ENCODE assay signal across 20 cellular contexts in the genomic region with DNA sequence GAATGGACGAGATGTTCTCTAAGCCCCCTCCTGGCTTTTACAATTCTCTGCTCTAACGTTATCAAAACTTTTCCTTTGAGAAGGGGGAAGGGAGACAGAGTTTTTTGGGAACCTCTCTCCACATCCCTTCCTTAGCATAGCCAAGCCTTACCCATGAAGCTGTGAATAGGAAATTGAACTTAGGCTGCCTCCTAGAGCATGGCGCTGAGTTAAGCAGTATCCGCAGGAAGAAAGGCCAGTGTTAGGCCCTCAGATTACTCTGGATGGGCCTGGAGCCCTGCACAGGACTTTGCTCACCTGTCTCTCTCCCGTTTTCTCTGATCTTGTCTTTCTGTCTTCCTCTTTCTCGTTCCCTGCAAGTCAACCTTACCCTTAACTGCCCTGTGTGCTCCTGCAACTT. TPM values are rescaled to one million over a fixed set of nuclear protein-coding genes. Genes with fewer than 3 reads are reported as not detected.
A peak's percentile ranks its signal among the peaks of the same experiment; 100 is the strongest.
DNase-seq lines count a peak whose midpoint lies in the region; ATAC-seq, FAIRE-seq and TF ChIP-seq lines count a peak whose summit lies in the region.
"Had no signal": no experiment of that assay in that cellular context is flagged by ENCODE, and none has a peak within 500 bp of the region (broad histone marks: within the 10 kb centered on the region; RNA-seq: fewer than 3 reads in every experiment).

No MANE protein-coding gene starts in this region.

- POLR2A ChIA-PET in K562 (lab: Yijun Ruan, JAX), result interaction anchor here (1.5 kb wide), 1 partner anchor 11 kb away, joined by 3 read pairs; no protein-coding TSS in a partner anchor

- no peak overlapping the region for H3K4me3 ChIP-seq in K562
- H3K4me3 ChIP-seq: BLaER1 treated with 17β-estradiol and CSF1 and Interleukin-3, amounts not matched to agents 10 nM and 100 nM had no signal

- H3K27ac ChIP-seq in H9 (ENCODE audit: insufficient read length, low read depth, low read length), result no peak overlapping the region
- H3K27ac ChIP-seq in K562 (ENCODE audit: extremely low read depth, low read depth, low read length), result no peak overlapping the region
- H3K27ac ChIP-seq: BLaER1 treated with 17β-estradiol and CSF1 and Interleukin-3, amounts not matched to agents 10 nM and 100 nM; KMS-11 had no signal

- no peak overlapping the region for H3K23ac ChIP-seq in H9 (ENCODE audit: insufficient read length, low read depth, low read length)

- H2BK5ac ChIP-seq in H9 (ENCODE audit: insufficient read length, low read length), result no peak overlapping the region

- H3K4me1 Mint-ChIP-seq in H9 (peaks cover 29 to 32% of the 10 kb centered on the region in 2 experiments), glutamatergic neuron (ENCODE audit: low read depth, unreplicated experiment) (no peaks in the 10 kb centered on the region), mesothelial cell of epicardium (peaks cover 20% of the 10 kb centered on the region)

- H3K36me3 ChIP-seq in K562 (ENCODE audit: control insufficient read depth, insufficient read depth, low read length), result no peaks in the 10 kb centered on the region
- H3K36me3 ChIP-seq: BLaER1 treated with 17β-estradiol and CSF1 and Interleukin-3, amounts not matched to agents 10 nM and 100 nM had no signal

- H3K27me3 Mint-ChIP-seq in H9 (ENCODE audit: low read depth) (peaks cover 13% of the 10 kb centered on the region), glutamatergic neuron (ENCODE audit: unreplicated experiment) (no peaks in the 10 kb centered on the region), mesothelial cell of epicardium (ENCODE audit: low read depth) (peaks cover 10% of the 10 kb centered on the region)

- H3K9me3 Mint-ChIP-seq in H9 (peaks cover 5% of the 10 kb centered on the region in 2 experiments; a peak in 3 of 5 replicates), glutamatergic neuron (ENCODE audit: unreplicated experiment) (peaks cover 1% of the 10 kb centered on the region), mesothelial cell of epicardium (peaks cover 11% of the 10 kb centered on the region)

- no peak for TF ChIP-seq EP300 in K562 (IDR thresholded peaks at IDR 0.05; ENCODE audit: low read length)

- no peaks in the 10 kb centered on the region for H3K23me2 ChIP-seq in H9 (ENCODE audit: insufficient read length, low read depth, low read length, poor library complexity, severe bottlenecking)

- H3K27me3 ChIP-seq in H9 (ENCODE audit: insufficient read depth, low read length) (no peaks in the 10 kb centered on the region), K562 (ENCODE audit: control insufficient read depth in 2 of 2, insufficient read depth in 2 of 2, low read length in 2 of 2) (peaks cover 7 to 28% of the 10 kb centered on the region in 2 experiments; a peak in 3 of 5 replicates)
- H3K27me3 ChIP-seq: BLaER1 treated with 17β-estradiol and CSF1 and Interleukin-3, amounts not matched to agents 10 nM and 100 nM had no signal

- H3T11ph ChIP-seq in H9 (ENCODE audit: low read length), result no peak overlapping the region

- no peak overlapping the region for H3K56ac ChIP-seq in H9 (ENCODE audit: insufficient read length, low read depth, low read length)

- CTCF ChIA-PET in K562 (lab: Yijun Ruan, JAX; ENCODE audit: low intra/inter-chr PET ratio), result interaction anchor here (0.7 kb wide), 1 partner anchor 368 kb away, joined by 3 read pairs; no protein-coding TSS in a partner anchor

- WGBS in H9 (ENCODE audit: extremely low coverage, insufficient read length, low lambda C conversion rate), result no CpG with 5 or more reads among the region's 6 CpGs
- 0% methylated on average over 6 of the region's 6 CpGs for WGBS in K562 (ENCODE audit: insufficient coverage, low coverage, missing lambda C conversion rate)

- H3K9me3 ChIP-seq in H9 (ENCODE audit: control insufficient read depth, low read depth, low read length), result no peaks in the 10 kb centered on the region
- no peaks in the 10 kb centered on the region for H3K9me3 ChIP-seq in K562 (replicated peaks; ENCODE audit: control insufficient read depth, insufficient read depth, low read depth, low read length)
- H3K9me3 ChIP-seq: SK-N-SH had no signal

- H3K4me2 ChIP-seq in H9 (ENCODE audit: insufficient read depth, insufficient read length, low read length) (no peak overlapping the region), K562 (ENCODE audit: insufficient read depth, low read length) (no peak overlapping the region)
- H3K4me2 ChIP-seq: BLaER1 treated with 17β-estradiol and CSF1 and Interleukin-3, amounts not matched to agents 10 nM and 100 nM; KMS-11; SK-N-SH had no signal

- H3K79me2 ChIP-seq in H9 (ENCODE audit: insufficient read depth, low read length) (no peaks in the 10 kb centered on the region), K562 (ENCODE audit: control insufficient read depth, insufficient read depth, low read length) (no peaks in the 10 kb centered on the region)

- H3K9me1 ChIP-seq in K562 (ENCODE audit: control insufficient read depth, insufficient read depth, low read length), result no peaks in the 10 kb centered on the region

- no peak overlapping the region for H2BK15ac ChIP-seq in H9 (ENCODE audit: low read depth, low read length)

- H3K27ac Mint-ChIP-seq in H9 (no peak overlapping the region), glutamatergic neuron (ENCODE audit: unreplicated experiment) (peak overlapping the region; percentile 2), mesothelial cell of epicardium (peak overlapping the region; percentile 60)
- H3K27ac Mint-ChIP-seq: CD8-positive, alpha-beta T cell had no signal

- FAIRE-seq in K562 (lab: Jason Lieb, UNC), result no peak
- FAIRE-seq: D721Med had no signal

- in situ Hi-C loops in K562 (cut with MboI), result no loop called here

- H3K14ac ChIP-seq in H9 (ENCODE audit: insufficient read depth, low read length), result no peak overlapping the region

- no peaks in the 10 kb centered on the region for H4K20me1 ChIP-seq in H9 (ENCODE audit: control insufficient read depth, insufficient read depth, insufficient read length)
- H4K20me1 ChIP-seq in K562 (replicated peaks; ENCODE audit: control insufficient read depth, insufficient read depth, low read length), result no peaks in the 10 kb centered on the region
- H4K20me1 ChIP-seq: BLaER1 treated with 17β-estradiol and CSF1 and Interleukin-3, amounts not matched to agents 10 nM and 100 nM had no signal

- H3K9ac ChIP-seq in H9 (ENCODE audit: extremely low read depth, insufficient read length, low read length) (no peak overlapping the region), K562 (ENCODE audit: insufficient read depth in 1 of 2, low read depth in 2 of 2, low read length in 2 of 2) (no peak overlapping the region)
- H3K9ac ChIP-seq: BLaER1 treated with 17β-estradiol and CSF1 and Interleukin-3, amounts not matched to agents 10 nM and 100 nM; KMS-11; SK-N-SH had no signal

- no peak overlapping the region for H2AFZ ChIP-seq in H9 (ENCODE audit: low read length)
- H2AFZ ChIP-seq in K562 (ENCODE audit: low read depth, low read length), result no peak overlapping the region

- TF ChIP-seq RAD21 in K562 (CRISPR knock-in tag; conservative IDR thresholded peaks at IDR 0.05 in 1 of 2, IDR thresholded peaks at IDR 0.05 in 1 of 2), result peak; percentile 32 to 57; a peak in 3 of 4 replicates

- peaks cover 0 to 4% (median 4%) of the 10 kb centered on the region in 3 experiments; a peak in 2 of 7 replicates for H3K36me3 Mint-ChIP-seq in H9 (ENCODE audit: insufficient read depth in 1 of 3, low read depth in 3 of 3)
- peaks cover 10% of the 10 kb centered on the region for H3K36me3 Mint-ChIP-seq in glutamatergic neuron (ENCODE audit: unreplicated experiment)
- H3K36me3 Mint-ChIP-seq in mesothelial cell of epicardium, result peaks cover 2% of the 10 kb centered on the region
- H3K36me3 Mint-ChIP-seq: CD8-positive, alpha-beta T cell had no signal

- no peaks in the 10 kb centered on the region for H3K79me1 ChIP-seq in H9 (ENCODE audit: insufficient read depth, low read depth, low read length, poor library complexity, severe bottlenecking)

- peak; percentile 43; the same call in 2 of the 3 replicates for TF ChIP-seq CTCF in H9 (conservative IDR thresholded peaks at IDR 0.05)
- peak in 2 of 3 experiments; percentile 24 to 40; a peak in 2 of 6 replicates for TF ChIP-seq CTCF in K562 (IDR thresholded peaks at IDR 0.05 in 2 of 3, conservative IDR thresholded peaks at IDR 0.05 in 1 of 3; ENCODE audit: insufficient read depth in 2 of 3, low read depth in 1 of 3, low read length in 3 of 3)
- TF ChIP-seq CTCF in glutamatergic neuron (IDR thresholded peaks at IDR 0.05; ENCODE audit: partially characterized antibody, unreplicated experiment), result no peak
- no peak for TF ChIP-seq CTCF in mesothelial cell of epicardium (IDR thresholded peaks at IDR 0.05; ENCODE audit: unreplicated experiment)

- no peak for TF ChIP-seq POLR2A in K562 (conservative IDR thresholded peaks at IDR 0.05)

- H3K18ac ChIP-seq in H9 (ENCODE audit: insufficient read length, low read depth, low read length), result no peak overlapping the region

- intact Hi-C loops in K562 (cut with micrococcal nuclease), result no loop called here

- no peaks in the 10 kb centered on the region for H3K4me1 ChIP-seq in H9 (ENCODE audit: insufficient read depth, low read length)
- H3K4me1 ChIP-seq in K562 (replicated peaks in 1 of 2; ENCODE audit: control insufficient read depth in 2 of 2, insufficient read depth in 2 of 2, low read length in 2 of 2), result 0 out of 5 replicates have a peak, but pooled peaks cover 0 to 3% of the 10 kb centered on the region in 2 experiments
- H3K4me1 ChIP-seq: BLaER1 treated with 17β-estradiol and CSF1 and Interleukin-3, amounts not matched to agents 10 nM and 100 nM had no signal

- no peak overlapping the region for H3K4ac ChIP-seq in H9 (ENCODE audit: low read depth, low read length)

- H4K8ac ChIP-seq in H9 (replicated peaks; ENCODE audit: insufficient read length, low read depth, low read length), result no peak overlapping the region

- H4K5ac ChIP-seq in H9 (ENCODE audit: insufficient read length, low read depth, low read length), result no peak overlapping the region

- ATAC-seq in K562 (peak; percentile 67), GM21367 (IDR thresholded peaks at IDR 0.05; ENCODE audit: unreplicated experiment) (no peak)
- ATAC-seq: CD8-positive, alpha-beta T cell had no signal

- DNase-seq in H9 (no peak), K562 (ENCODE audit: extremely low read depth in 1 of 4, low spot score in 3 of 4) (no peak), glutamatergic neuron (no peak), mesothelial cell of epicardium (ENCODE audit: low spot score in 2 of 2, unreplicated experiment in 2 of 2) (no peak), NCI-H526 treated with DMSO at 0.1 percent for 48 hours (lab: John Stamatoyannopoulos, UW) (no peak), DMS53 (lab: John Stamatoyannopoulos, UW) (no peak)
- DNase-seq: DMS79, MV-4-11, NCI-H187 treated with DMSO at 0.1 percent for 48 hours, NCI-H2227 treated with DMSO at 0.1 percent for 48 hours, NCI-H510A treated with DMSO at 0.1 percent for 48 hours, NCI-H82, RPMI8226, SHP77 treated with DMSO at 0.1 percent for 48 hours, SK-N-SH had no signal

- no peak overlapping the region for H2BK20ac ChIP-seq in H9 (ENCODE audit: low read depth, low read length, poor library complexity, severe bottlenecking)

- no peak overlapping the region for H2BK120ac ChIP-seq in H9 (ENCODE audit: low read depth, low read length, poor library complexity, severe bottlenecking)

- no peak overlapping the region for H2AK5ac ChIP-seq in H9 (ENCODE audit: insufficient read length, low read length)

- H3K4me3 Mint-ChIP-seq in H9 (no peak overlapping the region), glutamatergic neuron (ENCODE audit: unreplicated experiment) (no peak overlapping the region), mesothelial cell of epicardium (no peak overlapping the region)
- H3K4me3 Mint-ChIP-seq: CD8-positive, alpha-beta T cell had no signal

- BruUV-seq in K562 (replicated peaks; lab: Mats Ljungman, UMichigan), result no TSS peak

- no peak overlapping the region for H4K91ac ChIP-seq in H9 (ENCODE audit: insufficient read length, low read depth, low read length)

- H2BK12ac ChIP-seq in H9 (ENCODE audit: insufficient read length, low read depth, low read length), result no peak overlapping the region

RNA-seq across cellular contexts. Expression of gene CYP2B6, which starts 39.6 kb away (rescaled TPM):
- total RNA-seq in H9 (2021) (2.3 and 3.0 TPM in 2 replicates), K562 (2014; rRNA removed) (not detected in 2 replicates), K562 (2014; rRNA removed; fragmentation: Illumina TruSeq; extraction: Trizol) (not detected in 2 replicates), K562 (2015; rRNA removed; fragmentation: Illumina TruSeq; extraction: Trizol) (not detected in 2 replicates), K562 (2021) (0.04 and 0.20 TPM in 2 replicates), glutamatergic neuron (ENCODE audit: unreplicated experiment) (not detected), mesothelial cell of epicardium (not detected in 3 replicates)
- not detected in 2 replicates for total RNA-seq in K562 (2011; cell fraction: chromatin; rRNA removed; ENCODE audit: low replicate concordance)
- not detected in 2 replicates for total RNA-seq in K562 (2011; cell fraction: nucleolus; rRNA removed)
- not detected in 2 replicates for total RNA-seq in K562 (2011; cell fraction: nucleoplasm; rRNA removed)
- polyA plus RNA-seq in K562 (2011; rRNA removed) (not detected in 2 replicates), K562 (2014; fragmentation: Illumina TruSeq; extraction: Trizol) (not detected in 2 replicates), K562 (2014; fragmentation: Nextera tagmentation; extraction: Ambion mirVana) (not detected), K562 (2014; rRNA removed) (not detected in 2 replicates)
- polyA plus RNA-seq in K562 (2011; cell fraction: cytosol; rRNA removed), result not detected in 2 replicates
- polyA plus RNA-seq in K562 (2011; cell fraction: nucleus; rRNA removed), result not detected in 2 replicates
- polyA plus RNA-seq in K562 (2012), result not detected in 2 replicates
- polyA minus RNA-seq in K562 (2011; rRNA and poly(A)+ RNA removed), result not detected in 2 replicates
- not detected in 2 replicates for polyA minus RNA-seq in K562 (2011; cell fraction: cytosol; rRNA and poly(A)+ RNA removed)
- not detected in 2 replicates for polyA minus RNA-seq in K562 (2011; cell fraction: nucleus; rRNA and poly(A)+ RNA removed)
- total RNA-seq: CD8-positive, alpha-beta T cell had no signal
- polyA plus RNA-seq: SK-N-SH had no signal

RNA-seq across cellular contexts. Expression of gene CYP2A13, which starts 57.6 kb away (rescaled TPM):
- total RNA-seq in H9 (2021) (0.63 and 0.72 TPM in 2 replicates), K562 (2014; rRNA removed) (not detected in 2 replicates), K562 (2014; rRNA removed; fragmentation: Illumina TruSeq; extraction: Trizol) (not detected in 2 replicates), K562 (2015; rRNA removed; fragmentation: Illumina TruSeq; extraction: Trizol) (not detected in 2 replicates), K562 (2021) (not detected in 2 replicates), glutamatergic neuron (ENCODE audit: unreplicated experiment) (not detected), mesothelial cell of epicardium (not detected in 3 replicates)
- total RNA-seq in K562 (2011; cell fraction: chromatin; rRNA removed; ENCODE audit: low replicate concordance), result not detected in 2 replicates
- not detected in 2 replicates for total RNA-seq in K562 (2011; cell fraction: nucleolus; rRNA removed)
- total RNA-seq in K562 (2011; cell fraction: nucleoplasm; rRNA removed), result not detected in 2 replicates
- polyA plus RNA-seq in K562 (2011; rRNA removed) (not detected in 2 replicates), K562 (2014; fragmentation: Illumina TruSeq; extraction: Trizol) (not detected in 2 replicates), K562 (2014; fragmentation: Nextera tagmentation; extraction: Ambion mirVana) (not detected), K562 (2014; rRNA removed) (not detected in 2 replicates)
- not detected in 2 replicates for polyA plus RNA-seq in K562 (2011; cell fraction: cytosol; rRNA removed)
- polyA plus RNA-seq in K562 (2011; cell fraction: nucleus; rRNA removed), result not detected in 2 replicates
- not detected in 2 replicates for polyA plus RNA-seq in K562 (2012)
- polyA minus RNA-seq in K562 (2011; rRNA and poly(A)+ RNA removed), result not detected in 2 replicates
- not detected in 2 replicates for polyA minus RNA-seq in K562 (2011; cell fraction: cytosol; rRNA and poly(A)+ RNA removed)
- polyA minus RNA-seq in K562 (2011; cell fraction: nucleus; rRNA and poly(A)+ RNA removed), result not detected in 2 replicates
- total RNA-seq: CD8-positive, alpha-beta T cell had no signal
- polyA plus RNA-seq: SK-N-SH had no signal

Comparison
In these comparisons a context has a peak if more than half of its experiments do, and no peak if none do; other contexts are left out.
1. H3K27ac Mint-ChIP-seq: peak in glutamatergic neuron (single experiment) and mesothelial cell of epicardium (single experiment); none in H9 (0 of 3).
2. CTCF ChIP-seq: peak in H9 (single experiment) and K562 (2 of 3); none in glutamatergic neuron (single experiment) and mesothelial cell of epicardium (single experiment).